Comparison of ENCODE assay signal across 15 cellular contexts in genomic region chr12:108589028-108589839, GRCh38. TPM values are rescaled to one million over a fixed set of nuclear protein-coding genes. Genes with fewer than 3 reads are reported as not detected.
DNase-seq lines count a peak whose midpoint lies in the region; FAIRE-seq and TF ChIP-seq lines count a peak whose summit lies in the region.
"Had no signal": no experiment of that assay in that cellular context is flagged by ENCODE, and none has a peak within 500 bp of the region (broad histone marks: within the 10 kb centered on the region; RNA-seq: fewer than 3 reads in every experiment).

No MANE protein-coding gene starts in this region.

- no peak overlapping the region for H2BK5ac ChIP-seq in H9 (ENCODE audit: insufficient read length, low read length)

- H2BK20ac ChIP-seq in H9 (ENCODE audit: low read depth, low read length, poor library complexity, severe bottlenecking): no peak overlapping the region

- H3K4me2 ChIP-seq in H9 (ENCODE audit: insufficient read depth, insufficient read length, low read length): no peak overlapping the region
- H3K4me2 ChIP-seq in osteoblast (ENCODE audit: insufficient read depth, low read length): no peak overlapping the region

- no peak overlapping the region for H2BK15ac ChIP-seq in H9 (ENCODE audit: low read depth, low read length)

- H3K18ac ChIP-seq in H9 (ENCODE audit: insufficient read length, low read depth, low read length): no peak overlapping the region

- H2AFZ ChIP-seq in H9 (ENCODE audit: low read length) (no peak overlapping the region), osteoblast (ENCODE audit: low read length) (peak overlapping the region; percentile 47)

- no peaks in the 10 kb centered on the region for H3K9me3 Mint-ChIP-seq in H9
- H3K9me3 Mint-ChIP-seq in activated naive CD4-positive, alpha-beta T cell treated with anti-CD3 and anti-CD28 coated beads for 36 hours: no peaks in the 10 kb centered on the region
- H3K9me3 Mint-ChIP-seq: activated CD4-positive, alpha-beta T cell treated with anti-CD3 and anti-CD28 coated beads, Interleukin-2, amount 10 ng/mL, durations not matched to agents 24 days and 14 days; CD8-positive, alpha-beta T cell had no signal

- H3K4me3 Mint-ChIP-seq in H9: peak overlapping the region in 1 of 2 experiments; percentile 40; a peak in 1 of 5 replicates
- no peak overlapping the region for H3K4me3 Mint-ChIP-seq in activated naive CD4-positive, alpha-beta T cell treated with anti-CD3 and anti-CD28 coated beads for 36 hours
- H3K4me3 Mint-ChIP-seq: activated CD4-positive, alpha-beta T cell treated with anti-CD3 and anti-CD28 coated beads, Interleukin-2, amount 10 ng/mL, durations not matched to agents 24 days and 14 days; CD8-positive, alpha-beta T cell had no signal

- H3K79me2 ChIP-seq in H9 (ENCODE audit: insufficient read depth, low read length) (no peaks in the 10 kb centered on the region), osteoblast (ENCODE audit: insufficient read depth, low read length) (no peaks in the 10 kb centered on the region)

- no peak for FAIRE-seq in HTR-8/SVneo (lab: Jason Lieb, UNC)

- DNase-seq in H9: no peak
- peak; percentile 90 for DNase-seq in NCI-H69 (lab: John Stamatoyannopoulos, UW)
- DNase-seq in fibroblast of gingiva (ENCODE audit: low read depth): peak; percentile 38
- DNase-seq in osteoblast (ENCODE audit: insufficient read length, low spot score, missing footprints): peak; percentile 72
- no peak for DNase-seq in HTR-8/SVneo (ENCODE audit: insufficient read length, low spot score)
- DNase-seq in DMS153 treated with DMSO at 0.1 percent for 48 hours (lab: John Stamatoyannopoulos, UW; ENCODE audit: unreplicated experiment): no peak
- DNase-seq in activated naive CD4-positive, alpha-beta T cell treated with anti-CD3 and anti-CD28 coated beads for 36 hours: no peak
- no peak for DNase-seq in NCI-H524 (lab: John Stamatoyannopoulos, UW)
- DNase-seq: activated CD4-positive, alpha-beta T cell treated with anti-CD3 and anti-CD28 coated beads, Interleukin-2, amount 10 ng/mL, durations not matched to agents 24 days and 14 days; CD8-positive, alpha-beta T cell; cerebellar nuclear complex; Karpas-422; midbrain; right lobe of liver had no signal

- H3K4me3 ChIP-seq in osteoblast (ENCODE audit: insufficient read depth, low read length): peak overlapping the region; percentile 13
- H3K4me3 ChIP-seq: right lobe of liver had no signal

- no peaks in the 10 kb centered on the region for H3K79me1 ChIP-seq in H9 (ENCODE audit: insufficient read depth, low read depth, low read length, poor library complexity, severe bottlenecking)

- CTCF ChIA-PET in activated naive CD4-positive, alpha-beta T cell treated with anti-CD3 and anti-CD28 coated beads for 36 hours (lab: Charles Lee): interaction anchor here (0.6 to 2.8 kb wide), 2 partner anchors 24 to 28 kb away, joined by 4 to 10 read pairs; no protein-coding TSS in a partner anchor

- no peaks in the 10 kb centered on the region for H3K23me2 ChIP-seq in H9 (ENCODE audit: insufficient read length, low read depth, low read length, poor library complexity, severe bottlenecking)

- H3K27me3 ChIP-seq in H9 (ENCODE audit: insufficient read depth, low read length) (no peaks in the 10 kb centered on the region), osteoblast (ENCODE audit: insufficient read depth, low read length) (no peaks in the 10 kb centered on the region)
- H3K27me3 ChIP-seq: right lobe of liver had no signal

- no peak for TF ChIP-seq CTCF in H9 (conservative IDR thresholded peaks at IDR 0.05)
- TF ChIP-seq CTCF in osteoblast (IDR thresholded peaks at IDR 0.05; ENCODE audit: extremely low read depth, low read depth, low read length): no peak

- H3K9me3 ChIP-seq in H9 (ENCODE audit: control insufficient read depth, low read depth, low read length): no peaks in the 10 kb centered on the region
- H3K9me3 ChIP-seq in osteoblast (ENCODE audit: low read depth, low read length): no peaks in the 10 kb centered on the region
- H3K9me3 ChIP-seq: right lobe of liver had no signal

- no peak overlapping the region for H3K56ac ChIP-seq in H9 (ENCODE audit: insufficient read length, low read depth, low read length)

- no CpG with 5 or more reads among the region's 15 CpGs for WGBS in H9 (ENCODE audit: extremely low coverage, insufficient read length, low lambda C conversion rate)

- H3K27ac ChIP-seq in H9 (ENCODE audit: insufficient read length, low read depth, low read length) (no peak overlapping the region), osteoblast (ENCODE audit: low read depth, low read length) (no peak overlapping the region)
- H3K27ac ChIP-seq: right lobe of liver had no signal

- no peaks in the 10 kb centered on the region for H4K20me1 ChIP-seq in H9 (ENCODE audit: control insufficient read depth, insufficient read depth, insufficient read length)
- H4K20me1 ChIP-seq in osteoblast (ENCODE audit: insufficient read depth, low read length): no peaks in the 10 kb centered on the region

- H2BK120ac ChIP-seq in H9 (ENCODE audit: low read depth, low read length, poor library complexity, severe bottlenecking): no peak overlapping the region

- H3K23ac ChIP-seq in H9 (ENCODE audit: insufficient read length, low read depth, low read length): no peak overlapping the region

- H3K27ac Mint-ChIP-seq in H9: peak overlapping the region; percentile 53 to 82 (median 79); a peak in 5 of 7 replicates
- no peak overlapping the region for H3K27ac Mint-ChIP-seq in activated naive CD4-positive, alpha-beta T cell treated with anti-CD3 and anti-CD28 coated beads for 36 hours
- H3K27ac Mint-ChIP-seq: activated CD4-positive, alpha-beta T cell treated with anti-CD3 and anti-CD28 coated beads, Interleukin-2, amount 10 ng/mL, durations not matched to agents 24 days and 14 days; CD8-positive, alpha-beta T cell had no signal

- H3K14ac ChIP-seq in H9 (ENCODE audit: insufficient read depth, low read length): peak overlapping the region; percentile 67; the same call in 1 of the 2 replicates

- no peak overlapping the region for H4K5ac ChIP-seq in H9 (ENCODE audit: insufficient read length, low read depth, low read length)

- H4K8ac ChIP-seq in H9 (replicated peaks; ENCODE audit: insufficient read length, low read depth, low read length): no peak overlapping the region

- H3K4ac ChIP-seq in H9 (ENCODE audit: low read depth, low read length): no peak overlapping the region

- H4K91ac ChIP-seq in H9 (ENCODE audit: insufficient read length, low read depth, low read length): no peak overlapping the region

- H3K9ac ChIP-seq in H9 (ENCODE audit: extremely low read depth, insufficient read length, low read length): no peak overlapping the region

- no peaks in the 10 kb centered on the region for H3K4me1 ChIP-seq in H9 (ENCODE audit: insufficient read depth, low read length)
- no peaks in the 10 kb centered on the region for H3K4me1 ChIP-seq in osteoblast (ENCODE audit: insufficient read depth, low read length)
- H3K4me1 ChIP-seq: right lobe of liver had no signal

- H2AK5ac ChIP-seq in H9 (ENCODE audit: insufficient read length, low read length): no peak overlapping the region

- H3K36me3 Mint-ChIP-seq in H9 (ENCODE audit: insufficient read depth in 1 of 3, low read depth in 3 of 3): no peaks in the 10 kb centered on the region
- H3K36me3 Mint-ChIP-seq in activated naive CD4-positive, alpha-beta T cell treated with anti-CD3 and anti-CD28 coated beads for 36 hours (ENCODE audit: low read depth): no peaks in the 10 kb centered on the region
- H3K36me3 Mint-ChIP-seq: CD8-positive, alpha-beta T cell had no signal

- intact Hi-C loops in activated naive CD4-positive, alpha-beta T cell treated with anti-CD3 and anti-CD28 coated beads for 36 hours (cut with micrococcal nuclease): no loop called here

- no peaks in the 10 kb centered on the region for H3K27me3 Mint-ChIP-seq in H9 (ENCODE audit: low read depth)
- no peaks in the 10 kb centered on the region for H3K27me3 Mint-ChIP-seq in activated naive CD4-positive, alpha-beta T cell treated with anti-CD3 and anti-CD28 coated beads for 36 hours (ENCODE audit: low read depth)

- H3K36me3 ChIP-seq in osteoblast (ENCODE audit: insufficient read depth, low read length): peaks cover 4% of the 10 kb centered on the region
- H3K36me3 ChIP-seq: right lobe of liver had no signal

- no peak overlapping the region for H2BK12ac ChIP-seq in H9 (ENCODE audit: insufficient read length, low read depth, low read length)

- H3K4me1 Mint-ChIP-seq in H9: peaks cover 12 to 27% of the 10 kb centered on the region in 2 experiments
- no peaks in the 10 kb centered on the region for H3K4me1 Mint-ChIP-seq in activated naive CD4-positive, alpha-beta T cell treated with anti-CD3 and anti-CD28 coated beads for 36 hours (ENCODE audit: low read depth)
- H3K4me1 Mint-ChIP-seq: activated CD4-positive, alpha-beta T cell treated with anti-CD3 and anti-CD28 coated beads, Interleukin-2, amount 10 ng/mL, durations not matched to agents 24 days and 14 days had no signal

- H3T11ph ChIP-seq in H9 (ENCODE audit: low read length): no peak overlapping the region

RNA-seq across cellular contexts. Expression of gene TMEM119, which starts 8.7 kb away (rescaled TPM):
- not detected in 2 replicates for total RNA-seq in H9 (2021)
- total RNA-seq in osteoblast: 359 and 362 TPM in 2 replicates
- total RNA-seq in activated naive CD4-positive, alpha-beta T cell treated with anti-CD3 and anti-CD28 coated beads for 36 hours: not detected
- total RNA-seq: NCI-H460 had no signal

RNA-seq across cellular contexts. Expression of gene ISCU, which starts 26.8 kb away (rescaled TPM):
- total RNA-seq in H9 (2021): 63.9 and 64.9 TPM in 2 replicates
- total RNA-seq in osteoblast: 166 and 184 TPM in 2 replicates
- total RNA-seq in activated naive CD4-positive, alpha-beta T cell treated with anti-CD3 and anti-CD28 coated beads for 36 hours: 100 to 1,000 TPM; 103 to 105 TPM

RNA-seq across cellular contexts. Expression of gene SART3, which starts 28.3 kb away (rescaled TPM):
- total RNA-seq in H9 (2021) (80.7 and 89.4 TPM in 2 replicates), osteoblast (39.8 and 57.9 TPM in 2 replicates)
- total RNA-seq in activated naive CD4-positive, alpha-beta T cell treated with anti-CD3 and anti-CD28 coated beads for 36 hours: 10 to 100 TPM; 81.9 to 82.5 TPM

RNA-seq across cellular contexts. Expression of gene SELPLG, which starts 44.5 kb away (rescaled TPM):
- total RNA-seq in H9 (2021): 0.09 and 0.15 TPM in 2 replicates
- total RNA-seq in osteoblast: 1.1 and 1.2 TPM in 2 replicates
- 10 to 100 TPM; 19.9 to 21.9 TPM for total RNA-seq in activated naive CD4-positive, alpha-beta T cell treated with anti-CD3 and anti-CD28 coated beads for 36 hours
- total RNA-seq: NCI-H460 had no signal

Comparison
In these comparisons a context has a peak if more than half of its experiments do, and no peak if none do; other contexts are left out.
1. DNase-seq: peak in NCI-H69 (single experiment), fibroblast of gingiva (single experiment) and osteoblast (single experiment); none in H9 (single experiment), HTR-8/SVneo (single experiment), DMS153 treated with DMSO at 0.1 percent for 48 hours (single experiment), activated naive CD4-positive, alpha-beta T cell treated with anti-CD3 and anti-CD28 coated beads for 36 hours (single experiment) and NCI-H524 (0 of 2).
2. RNA of gene TMEM119, which starts 8.7 kb away (total RNA-seq): 359 to 362 TPM in osteoblast; not detected in H9 and not detected in activated naive CD4-positive, alpha-beta T cell treated with anti-CD3 and anti-CD28 coated beads for 36 hours; every median in the first group is over 100 times any median in the second.